ENCODE assay signal across 8 cellular contexts in genomic region chr16:74601131-74601871, GRCh38. TPM values are rescaled to one million over a fixed set of nuclear protein-coding genes. Genes with fewer than 3 reads are reported as not detected.
DNase-seq lines count a peak whose midpoint lies in the region; ATAC-seq, FAIRE-seq and TF ChIP-seq lines count a peak whose summit lies in the region.

No MANE protein-coding gene starts in this region.

- peak overlapping the region; percentile 23 for H3K9ac ChIP-seq in HCT116 (ENCODE audit: low read length)

- H3K4me2 ChIP-seq in HCT116 (ENCODE audit: low read length) = peak overlapping the region; percentile 79

- peak overlapping the region; percentile 99 for H3K27ac Mint-ChIP-seq in activated naive CD4-positive, alpha-beta T cell treated with anti-CD3 and anti-CD28 coated beads, Interleukin-2, amount 50 U/mL, for 24 hours

- intact Hi-C loops in HCT116 (cut with micrococcal nuclease) = loop anchor here (5.0 to 10.0 kb wide), 2 partner anchors 39 to 116 kb away; no protein-coding TSS in a partner anchor

- H3K4me3 Mint-ChIP-seq in activated naive CD4-positive, alpha-beta T cell treated with anti-CD3 and anti-CD28 coated beads, Interleukin-2, amount 50 U/mL, for 24 hours = peak overlapping the region; percentile 81

- H3K4me1 Mint-ChIP-seq in activated naive CD4-positive, alpha-beta T cell treated with anti-CD3 and anti-CD28 coated beads, Interleukin-2, amount 50 U/mL, for 24 hours = peaks cover 78% of the 10 kb centered on the region

- POLR2A ChIA-PET in HCT116 (lab: Charles Lee) = interaction anchor here (1.4 kb wide), 1 partner anchor 23 kb away, joined by 4 read pairs; no protein-coding TSS in a partner anchor
- POLR2A ChIA-PET in RWPE1 (lab: Yijun Ruan, JAX; ENCODE audit: low non-redundant PET) = no interaction called here

- ATAC-seq in HCT116 (peak; percentile 61), HG03520 (IDR thresholded peaks at IDR 0.05; ENCODE audit: unreplicated experiment) (no peak)

- H3K36me3 Mint-ChIP-seq in activated naive CD4-positive, alpha-beta T cell treated with anti-CD3 and anti-CD28 coated beads, Interleukin-2, amount 50 U/mL, for 24 hours = peaks cover 10% of the 10 kb centered on the region

- no peak for DNase-seq in HCT116 (ENCODE audit: low read depth, low spot score)
- peak; percentile 25 for DNase-seq in RWPE1 (ENCODE audit: low spot score)
- peak; percentile 34 for DNase-seq in stimulated activated CD8-positive, alpha-beta memory T cell treated with anti-CD3 and anti-CD28 coated beads, Interleukin-15, amount 100 ng/mL, for 1 hour (ENCODE audit: low read depth)
- no peak for DNase-seq in tibial nerve (ENCODE audit: low spot score in 2 of 2)
- no peak for DNase-seq in NCI-H1417 (lab: John Stamatoyannopoulos, UW)
- no peak for DNase-seq in H54 (ENCODE audit: insufficient read length, low spot score)

- H3K36me3 ChIP-seq in HCT116 (ENCODE audit: control insufficient read depth in 1 of 2, insufficient read depth in 2 of 2, low read length in 2 of 2) (no peaks in the 10 kb centered on the region), tibial nerve (peaks cover 0 to 24% (median 0%) of the 10 kb centered on the region in 3 donors)

- H3K9me2 ChIP-seq in HCT116 (ENCODE audit: insufficient read depth) = no peaks in the 10 kb centered on the region

- TF ChIP-seq EP300 in tibial nerve (IDR thresholded peaks at IDR 0.05) = no peak

- H3K27ac ChIP-seq in HCT116 (ENCODE audit: low read depth, low read length) (peak overlapping the region; percentile 17; the same call in 1 of the 2 replicates), RWPE1 (peak overlapping the region; percentile 60), tibial nerve (no peak overlapping the region)

- BruUV-seq in HCT116 (replicated peaks; lab: Mats Ljungman, UMichigan) = no TSS peak

- peaks cover 59 to 66% of the 10 kb centered on the region in 2 experiments for H3K4me1 ChIP-seq in HCT116 (ENCODE audit: control insufficient read depth in 1 of 2, insufficient read depth in 2 of 2, low read length in 2 of 2)
- peaks cover 0 to 45% (median 19%) of the 10 kb centered on the region in 4 donors for H3K4me1 ChIP-seq in tibial nerve

- peaks cover 99% of the 10 kb centered on the region for H3K79me2 ChIP-seq in HCT116 (ENCODE audit: insufficient read depth, low read length)

- TF ChIP-seq POLR2A in HCT116 (IDR thresholded peaks at IDR 0.05; ENCODE audit: borderline replicate concordance, extremely low read depth, insufficient read depth, insufficient read length) (no peak), tibial nerve (IDR thresholded peaks at IDR 0.05) (no peak), H54 (IDR thresholded peaks at IDR 0.05; ENCODE audit: low read depth, low read length) (no peak)

- no peak overlapping the region for H2AFZ ChIP-seq in HCT116 (ENCODE audit: low read depth, low read length, poor library complexity, severe bottlenecking)

- 63 to 64% methylated on average over 9 of the region's 9 CpGs for WGBS in tibial nerve, 2 donors

- no peaks in the 10 kb centered on the region for H3K9me3 Mint-ChIP-seq in activated naive CD4-positive, alpha-beta T cell treated with anti-CD3 and anti-CD28 coated beads, Interleukin-2, amount 50 U/mL, for 24 hours

- FAIRE-seq in H54 (lab: Jason Lieb, UNC) = no peak

- H3K9me3 ChIP-seq in HCT116 (ENCODE audit: control insufficient read depth in 1 of 2, insufficient read depth in 1 of 2, low read depth in 1 of 2, low read length in 2 of 2) (no peaks in the 10 kb centered on the region), tibial nerve (no peaks in the 10 kb centered on the region)

- CTCF ChIA-PET in HCT116 (lab: Charles Lee) (no interaction called here), RWPE1 (lab: Yijun Ruan, JAX) (no interaction called here)

- no peaks in the 10 kb centered on the region for H3K27me3 ChIP-seq in HCT116 (ENCODE audit: insufficient read depth, low read length)
- H3K27me3 ChIP-seq in tibial nerve = no peaks in the 10 kb centered on the region

- TF ChIP-seq CTCF in HCT116 (IDR thresholded peaks at IDR 0.05 in 2 of 3, conservative IDR thresholded peaks at IDR 0.05 in 1 of 3; ENCODE audit: borderline replicate concordance in 1 of 3, insufficient read depth in 1 of 3, low read depth in 2 of 3, low read length in 2 of 3) (no peak), RWPE1 (conservative IDR thresholded peaks at IDR 0.05; ENCODE audit: low read depth) (no peak), tibial nerve (IDR thresholded peaks at IDR 0.05) (no peak)

- TF ChIP-seq RAD21 in HCT116 (IDR thresholded peaks at IDR 0.05; ENCODE audit: low read depth) = no peak

- peaks cover 18% of the 10 kb centered on the region; the same call in 1 of the 2 replicates for H4K20me1 ChIP-seq in HCT116 (ENCODE audit: insufficient read depth)

- H3K4me3 ChIP-seq in HCT116 (replicated peaks in 1 of 2; ENCODE audit: low read depth in 1 of 2, low read length in 2 of 2) (peak overlapping the region; percentile 1 to 6; a peak in 3 of 4 replicates), tibial nerve (no peak overlapping the region)

- RAD21 ChIA-PET in HCT116 (lab: Charles Lee; ENCODE audit: low non-redundant PET in 1 of 2, low total read pairs in 2 of 2, uncharacterized antibody in 2 of 2, unreplicated experiment in 2 of 2) = interaction anchor here in 1 of 2 experiments (1.1 to 1.6 kb wide), 2 partner anchors 23 to 45 kb away, joined by 3 to 4 read pairs; no protein-coding TSS in a partner anchor

- no peaks in the 10 kb centered on the region for H3K27me3 Mint-ChIP-seq in activated naive CD4-positive, alpha-beta T cell treated with anti-CD3 and anti-CD28 coated beads, Interleukin-2, amount 50 U/mL, for 24 hours

TF ChIP-seq in HCT116, 20 proteins besides CTCF, POLR2A, EP300 and RAD21:
- TF ChIP-seq SIN3A (IDR thresholded peaks at IDR 0.05; ENCODE audit: low read depth) = no peak
- no peak for TF ChIP-seq TCF7L2 (IDR thresholded peaks at IDR 0.05; ENCODE audit: borderline replicate concordance, extremely low read depth, insufficient read depth, insufficient read length)
- no peak for TF ChIP-seq ELF1 (IDR thresholded peaks at IDR 0.05; ENCODE audit: borderline replicate concordance, low read depth)
- TF ChIP-seq ZFX (IDR thresholded peaks at IDR 0.05) = no peak
- no peak for TF ChIP-seq EGR1 (IDR thresholded peaks at IDR 0.05; ENCODE audit: low read depth)

RNA-seq across cellular contexts. Expression of gene GLG1, which starts 5.6 kb away (rescaled TPM):
- 237 TPM for total RNA-seq in HCT116 (2021; ENCODE audit: unreplicated experiment)
- polyA plus RNA-seq in HCT116 (2012) = 152 and 162 TPM in 2 replicates
- 100 to 1,000 TPM; 161 to 176 (median 170) TPM for total RNA-seq in tibial nerve

Comparison
In these comparisons a context has a peak if more than half of its experiments do, and no peak if none do; other contexts are left out.
1. DNase-seq: peak in RWPE1 (single experiment) and stimulated activated CD8-positive, alpha-beta memory T cell treated with anti-CD3 and anti-CD28 coated beads, Interleukin-15, amount 100 ng/mL, for 1 hour (single experiment); none in HCT116 (single experiment), tibial nerve (0 of 2), NCI-H1417 (0 of 3) and H54 (single experiment).
2. H3K27ac ChIP-seq: peak in HCT116 (single experiment) and RWPE1 (single experiment); none in tibial nerve (0 of 4).
3. H3K4me3 ChIP-seq: peak in HCT116 (2 of 2); none in tibial nerve (0 of 4).